28 cellular contexts compared by ENCODE assay signal in the genomic region with DNA sequence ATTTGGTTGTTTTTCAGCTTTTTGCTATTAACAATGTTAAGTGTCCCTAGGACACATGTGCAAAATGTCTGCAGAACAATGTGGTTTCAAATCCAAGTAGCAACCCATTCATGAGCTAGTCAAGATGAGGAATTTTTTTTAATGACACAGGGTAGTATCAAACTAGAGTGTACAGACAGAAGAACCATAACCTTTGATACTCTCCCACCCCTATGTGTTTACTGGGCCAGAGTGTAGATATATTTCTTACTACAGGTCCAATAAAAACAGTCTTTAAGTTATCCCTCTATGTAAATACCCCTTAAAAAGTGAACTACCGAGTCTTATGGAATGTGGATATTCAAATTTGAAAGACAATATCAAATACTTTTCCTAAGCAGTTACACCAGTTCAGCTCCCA.
"Had no signal": no experiment of that assay in that cellular context is flagged by ENCODE, and none has a peak within 500 bp of the region (broad histone marks: within the 10 kb centered on the region; RNA-seq: fewer than 3 reads in every experiment).

No MANE protein-coding gene starts in this region.

- H3K4me1 Mint-ChIP-seq: naive B cell, nephron, neural crest cell had no signal

- H3K4me3 ChIP-seq: left lung, lung, pancreas, prostate gland, skin epidermis, stomach, testis, thyroid gland, upper lobe of right lung had no signal

- H3K27ac Mint-ChIP-seq: stimulated activated naive B cell treated with anti-CD40 and anti-IgM and Interleukin-4, amounts not matched to agents 10 μg/mL and 1 μg/mL and 100 μg/mL, for 72 hours had no signal

- DNase-seq: hippocampal formation; kidney glomerular epithelial cell; left cardiac atrium; left lung; naive B cell; nucleus accumbens; pancreas; posterior cingulate gyrus; retina; right cardiac atrium; stimulated activated CD4-positive, alpha-beta T cell treated with anti-CD3 and anti-CD28 coated beads, Interleukin-12 subunit alpha, Interleukin-12 subunit beta, amount 100 ng/mL, for 4 hours; stimulated activated CD4-positive, alpha-beta T cell treated with anti-CD3 and anti-CD28 coated beads, Interleukin-15, amount 100 ng/mL, for 24 hours; stimulated activated CD4-positive, alpha-beta T cell treated with anti-CD3 and anti-CD28 coated beads, Interleukin-2, amount 100 ng/mL, for 24 hours; stimulated activated CD4-positive, alpha-beta T cell treated with anti-CD3 and anti-CD28 coated beads, Interleukin-4, amount 100 ng/mL, for 1 hour; stimulated activated naive B cell treated with anti-CD40 and anti-IgM and Interleukin-4, amounts not matched to agents 10 μg/mL and 1 μg/mL and 100 μg/mL, for 72 hours; stimulated activated naive CD8-positive, alpha-beta T cell treated with anti-CD3 and anti-CD28 coated beads, Interleukin-15, Interleukin-2, amounts not matched to agents 100 U/mL and 50 U/mL, for 24 hours; stomach; testis; thyroid gland; trophoblast cell; upper lobe of right lung had no signal

- H3K9me3 Mint-ChIP-seq: naive B cell; nephron; neural crest cell; stimulated activated naive B cell treated with anti-CD40 and anti-IgM and Interleukin-4, amounts not matched to agents 10 μg/mL and 1 μg/mL and 100 μg/mL, for 72 hours had no signal

- H3K4me1 ChIP-seq: left lung, testis, upper lobe of right lung had no signal

- H3K4me3 Mint-ChIP-seq: naive B cell; nephron; neural crest cell; stimulated activated naive B cell treated with anti-CD40 and anti-IgM and Interleukin-4, amounts not matched to agents 10 μg/mL and 1 μg/mL and 100 μg/mL, for 72 hours had no signal

- FAIRE-seq: keratinocyte, urothelium cell line had no signal

- H3K27ac ChIP-seq: left lung, pancreas, prostate gland, skin epidermis, stomach, testis, thyroid gland, upper lobe of right lung had no signal

- H3K27me3 ChIP-seq: left lung, pancreas, stomach, testis, thyroid gland, upper lobe of right lung had no signal

- H3K36me3 ChIP-seq: left lung, pancreas, prostate gland, thyroid gland, upper lobe of right lung had no signal

- H3K9me3 ChIP-seq: left lung, pancreas, prostate gland, stomach, testis, thyroid gland, upper lobe of right lung had no signal

- H3K27me3 Mint-ChIP-seq: naive B cell; stimulated activated naive B cell treated with anti-CD40 and anti-IgM and Interleukin-4, amounts not matched to agents 10 μg/mL and 1 μg/mL and 100 μg/mL, for 72 hours had no signal
